ENCODE assay signal across 23 cellular contexts in genomic region chr15:89077750-89078149, GRCh38. TPM values are rescaled to one million over a fixed set of nuclear protein-coding genes. Genes with fewer than 3 reads are reported as not detected.
DNase-seq lines count a peak whose midpoint lies in the region; ATAC-seq, FAIRE-seq and TF ChIP-seq lines count a peak whose summit lies in the region.
"Had no signal": no experiment of that assay in that cellular context is flagged by ENCODE, and none has a peak within 500 bp of the region (broad histone marks: within the 10 kb centered on the region; RNA-seq: fewer than 3 reads in every experiment).

No MANE protein-coding gene starts in this region.

- FAIRE-seq in pancreas (lab: Jason Lieb, UNC): no peak
- FAIRE-seq: GM19239 had no signal

- TF ChIP-seq CTCF in pancreas (IDR thresholded peaks at IDR 0.05): no peak

- intact Hi-C loops in pancreas (cut with DNase I): no loop called here

- no peak for DNase-seq in activated T-cell treated with anti-CD3 and anti-CD28 coated beads, Interleukin-2, amount 50 U/mL, for 24 hours
- DNase-seq in activated T-cell treated with anti-CD3 and anti-CD28 coated beads for 4 hours (no peak), OCI-M1 (lab: John Stamatoyannopoulos, UW) (peak; percentile 19), pancreas (no peak), pons (ENCODE audit: low spot score) (no peak)
- DNase-seq in stimulated activated effector memory CD8-positive, alpha-beta T cell treated with anti-CD3 and anti-CD28 coated beads, Interleukin-12 subunit alpha, Interleukin-12 subunit beta, amount 100 ng/mL, for 72 hours (ENCODE audit: low spot score in 2 of 2): no peak
- DNase-seq: CD4-positive, alpha-beta memory T cell; DMS153; GF-D8; GOT3; MV-4-11; NCI-H187; NCI-H2107; NCI-H510A treated with DMSO at 0.1 percent for 48 hours; NCI-H774; PC-3; RPMI8226; SHP77 treated with DMSO at 0.1 percent for 48 hours had no signal

- H3K4me3 Mint-ChIP-seq in activated T-cell treated with anti-CD3 and anti-CD28 coated beads, Interleukin-2, amount 50 U/mL, for 24 hours: no peak overlapping the region
- no peak overlapping the region for H3K4me3 Mint-ChIP-seq in activated naive CD8-positive, alpha-beta T cell
- H3K4me3 Mint-ChIP-seq in stimulated activated effector memory CD8-positive, alpha-beta T cell treated with anti-CD3 and anti-CD28 coated beads, Interleukin-12 subunit alpha, Interleukin-12 subunit beta, amount 100 ng/mL, for 72 hours: no peak overlapping the region
- H3K4me3 Mint-ChIP-seq: CD4-positive, alpha-beta memory T cell had no signal

- H3K36me3 Mint-ChIP-seq in activated T-cell treated with anti-CD3 and anti-CD28 coated beads, Interleukin-2, amount 50 U/mL, for 24 hours (ENCODE audit: low read depth): no peaks in the 10 kb centered on the region
- H3K36me3 Mint-ChIP-seq in activated naive CD8-positive, alpha-beta T cell: no peaks in the 10 kb centered on the region
- H3K36me3 Mint-ChIP-seq in stimulated activated effector memory CD8-positive, alpha-beta T cell treated with anti-CD3 and anti-CD28 coated beads, Interleukin-12 subunit alpha, Interleukin-12 subunit beta, amount 100 ng/mL, for 72 hours: no peaks in the 10 kb centered on the region
- H3K36me3 Mint-ChIP-seq: CD4-positive, alpha-beta memory T cell had no signal

- peaks cover 29% of the 10 kb centered on the region for H3K4me1 Mint-ChIP-seq in activated T-cell treated with anti-CD3 and anti-CD28 coated beads, Interleukin-2, amount 50 U/mL, for 24 hours (ENCODE audit: low read depth)
- H3K4me1 Mint-ChIP-seq in activated naive CD8-positive, alpha-beta T cell (ENCODE audit: low read depth): peaks cover 12% of the 10 kb centered on the region
- H3K4me1 Mint-ChIP-seq in stimulated activated effector memory CD8-positive, alpha-beta T cell treated with anti-CD3 and anti-CD28 coated beads, Interleukin-12 subunit alpha, Interleukin-12 subunit beta, amount 100 ng/mL, for 72 hours: peaks cover 9% of the 10 kb centered on the region
- H3K4me1 Mint-ChIP-seq: CD4-positive, alpha-beta memory T cell had no signal

- H3K27me3 Mint-ChIP-seq in activated T-cell treated with anti-CD3 and anti-CD28 coated beads, Interleukin-2, amount 50 U/mL, for 24 hours: no peaks in the 10 kb centered on the region
- no peaks in the 10 kb centered on the region for H3K27me3 Mint-ChIP-seq in activated naive CD8-positive, alpha-beta T cell

- H3K27me3 ChIP-seq in pancreas: no peaks in the 10 kb centered on the region
- H3K27me3 ChIP-seq: BLaER1 had no signal

- peak overlapping the region; percentile 54 for H3K27ac Mint-ChIP-seq in activated T-cell treated with anti-CD3 and anti-CD28 coated beads, Interleukin-2, amount 50 U/mL, for 24 hours
- H3K27ac Mint-ChIP-seq in activated naive CD8-positive, alpha-beta T cell: peak overlapping the region; percentile 82
- no peak overlapping the region for H3K27ac Mint-ChIP-seq in stimulated activated effector memory CD8-positive, alpha-beta T cell treated with anti-CD3 and anti-CD28 coated beads, Interleukin-12 subunit alpha, Interleukin-12 subunit beta, amount 100 ng/mL, for 72 hours
- H3K27ac Mint-ChIP-seq: CD4-positive, alpha-beta memory T cell had no signal

- no peaks in the 10 kb centered on the region for H3K36me3 ChIP-seq in pancreas
- H3K36me3 ChIP-seq: BLaER1 had no signal

- no peaks in the 10 kb centered on the region for H3K4me1 ChIP-seq in pancreas
- H3K4me1 ChIP-seq: A549 had no signal

- no peaks in the 10 kb centered on the region for H3K9me3 ChIP-seq in pancreas
- H3K9me3 ChIP-seq: A549, BLaER1 had no signal

- H3K4me3 ChIP-seq in pancreas: no peak overlapping the region
- H3K4me3 ChIP-seq: A549, BLaER1 had no signal

- WGBS in pancreas, 2 donors: 60 to 65% methylated on average over 1 of the region's 1 CpG

- no peak overlapping the region for H3K27ac ChIP-seq in pancreas
- H3K27ac ChIP-seq: A549, BLaER1, KMS-11 had no signal

- peak; percentile 91 for ATAC-seq in stimulated activated effector memory CD8-positive, alpha-beta T cell treated with anti-CD3 and anti-CD28 coated beads, Interleukin-12 subunit alpha, Interleukin-12 subunit beta, amount 100 ng/mL, for 72 hours
- ATAC-seq in pancreas: no peak
- ATAC-seq: A549, PC-3 had no signal

- H3K9me3 Mint-ChIP-seq in activated T-cell treated with anti-CD3 and anti-CD28 coated beads, Interleukin-2, amount 50 U/mL, for 24 hours: no peaks in the 10 kb centered on the region
- no peaks in the 10 kb centered on the region for H3K9me3 Mint-ChIP-seq in activated naive CD8-positive, alpha-beta T cell (ENCODE audit: low read depth)
- H3K9me3 Mint-ChIP-seq in stimulated activated effector memory CD8-positive, alpha-beta T cell treated with anti-CD3 and anti-CD28 coated beads, Interleukin-12 subunit alpha, Interleukin-12 subunit beta, amount 100 ng/mL, for 72 hours: no peaks in the 10 kb centered on the region

RNA-seq across cellular contexts. Expression of gene ABHD2, which starts 10.5 kb away (rescaled TPM):
- 100 to 1,000 TPM; 104 to 151 (median 132) TPM for total RNA-seq in pancreas
- polyA plus RNA-seq in pancreas: 10 to 100 TPM in 1 of 2 donors, 1 to 10 TPM in 1; 7.9 to 16.2 TPM
